20 cellular contexts compared by ENCODE assay signal in the genomic region with DNA sequence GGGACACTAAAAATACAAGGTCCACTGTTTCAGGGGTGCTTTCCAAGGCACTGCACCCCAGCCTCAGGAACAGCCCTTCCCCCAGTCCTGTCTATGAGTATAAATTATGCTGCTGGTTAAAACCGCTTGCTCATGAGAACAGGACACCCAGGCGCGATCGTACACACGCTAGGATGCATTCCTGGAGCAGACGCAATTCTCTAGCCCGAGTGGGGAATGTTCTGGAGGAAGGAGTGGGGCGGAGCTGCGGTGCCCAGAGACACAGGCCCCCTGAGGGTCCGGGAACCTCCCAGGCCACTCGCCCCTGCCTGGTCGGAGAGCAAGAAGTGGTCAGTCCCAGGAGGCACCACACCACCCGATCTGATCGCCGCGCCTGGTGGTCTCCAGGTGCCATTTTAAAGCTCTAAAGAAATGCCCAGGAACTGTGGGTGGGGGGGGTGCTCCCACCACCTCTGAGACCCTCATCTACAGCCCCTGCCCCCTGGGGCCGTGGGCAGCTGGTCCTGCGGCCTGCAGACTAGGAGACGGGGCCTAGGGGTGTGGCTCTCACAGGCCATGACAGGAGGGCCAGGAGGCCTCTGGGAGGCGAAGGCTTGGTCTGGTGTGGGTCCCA. TPM values are rescaled to one million over a fixed set of nuclear protein-coding genes. Genes with fewer than 3 reads are reported as not detected.
DNase-seq lines count a peak whose midpoint lies in the region; ATAC-seq and TF ChIP-seq lines count a peak whose summit lies in the region.
"Had no signal": no experiment of that assay in that cellular context is flagged by ENCODE, and none has a peak within 500 bp of the region (broad histone marks: within the 10 kb centered on the region; RNA-seq: fewer than 3 reads in every experiment).

No MANE protein-coding gene starts in this region.

- H3K27me3 ChIP-seq in BJ (ENCODE audit: control insufficient read depth, insufficient read depth, low read length), result no peaks in the 10 kb centered on the region
- H3K27me3 ChIP-seq in psoas muscle (ENCODE audit: insufficient read depth in 3 of 3, low read length in 2 of 3), result no peaks in the 10 kb centered on the region
- no peaks in the 10 kb centered on the region for H3K27me3 ChIP-seq in aorta (ENCODE audit: control insufficient read depth in 1 of 2, insufficient read depth in 2 of 2, low read length in 1 of 2)
- H3K27me3 ChIP-seq: upper lobe of right lung had no signal

- no peak overlapping the region for H3K4me3 Mint-ChIP-seq in activated T-cell treated with anti-CD3 and anti-CD28 coated beads, Interleukin-2, amount 50 U/mL, for 4 hours
- H3K4me3 Mint-ChIP-seq: activated CD8-positive, alpha-beta memory T cell treated with anti-CD3 and anti-CD28 coated beads, Interleukin-2, amount 10 ng/mL, durations not matched to agents 7 days and 5 days; CD4-positive, alpha-beta memory T cell; natural killer cell treated with Interleukin-12 subunit alpha and Interleukin-12 subunit beta and Interleukin-15 and Interleukin-18, amount 100 ng/mL, for 72 hours had no signal

- H3K4me3 ChIP-seq in BJ (ENCODE audit: low read depth, low read length), result no peak overlapping the region
- no peak overlapping the region for H3K4me3 ChIP-seq in NB4 (ENCODE audit: low read depth, low read length)
- no peak overlapping the region for H3K4me3 ChIP-seq in psoas muscle
- no peak overlapping the region for H3K4me3 ChIP-seq in aorta (ENCODE audit: low read length in 2 of 2)
- H3K4me3 ChIP-seq: K562 had no signal

- ATAC-seq in psoas muscle (peak in 3 of 4 donors; percentile 37 to 69 (median 60)), aorta (ENCODE audit: low FRiP score) (no peak)
- ATAC-seq in activated T-cell treated with anti-CD3 and anti-CD28 coated beads, Interleukin-2, amount 50 U/mL, for 4 hours, result no peak
- ATAC-seq: activated CD8-positive, alpha-beta memory T cell treated with anti-CD3 and anti-CD28 coated beads, Interleukin-2, amount 10 ng/mL, durations not matched to agents 7 days and 5 days; HCT116; K562; natural killer cell treated with Interleukin-12 subunit alpha and Interleukin-12 subunit beta and Interleukin-15 and Interleukin-18, amount 100 ng/mL, for 72 hours had no signal

- H3K36me3 ChIP-seq in BJ (ENCODE audit: control insufficient read depth, insufficient read depth, low read length), result 0 out of 2 replicates have a peak, but pooled peaks cover 2% of the 10 kb centered on the region
- H3K36me3 ChIP-seq in psoas muscle (ENCODE audit: insufficient read depth in 1 of 2, low read depth in 1 of 2), result no peaks in the 10 kb centered on the region
- no peaks in the 10 kb centered on the region for H3K36me3 ChIP-seq in aorta (ENCODE audit: control insufficient read depth in 1 of 2, insufficient read depth in 2 of 2, low read length in 1 of 2)
- H3K36me3 ChIP-seq: lower lobe of right lung, upper lobe of right lung had no signal

- no peaks in the 10 kb centered on the region for H3K4me1 ChIP-seq in psoas muscle
- H3K4me1 ChIP-seq in aorta (ENCODE audit: control insufficient read depth in 1 of 2, insufficient read depth in 2 of 2, low read length in 2 of 2), result no peaks in the 10 kb centered on the region

- TF ChIP-seq CTCF in BJ (IDR thresholded peaks at IDR 0.05; ENCODE audit: insufficient read depth, low read depth, low read length), result no peak
- TF ChIP-seq CTCF in NB4 (IDR thresholded peaks at IDR 0.05; ENCODE audit: low read depth, low read length), result no peak
- TF ChIP-seq CTCF in psoas muscle (IDR thresholded peaks at IDR 0.05), result no peak

- no peaks in the 10 kb centered on the region for H3K27me3 Mint-ChIP-seq in activated T-cell treated with anti-CD3 and anti-CD28 coated beads, Interleukin-2, amount 50 U/mL, for 4 hours (ENCODE audit: low read depth)
- H3K27me3 Mint-ChIP-seq: activated CD8-positive, alpha-beta memory T cell treated with anti-CD3 and anti-CD28 coated beads, Interleukin-2, amount 10 ng/mL, durations not matched to agents 7 days and 5 days; CD4-positive, alpha-beta memory T cell; natural killer cell treated with Interleukin-12 subunit alpha and Interleukin-12 subunit beta and Interleukin-15 and Interleukin-18, amount 100 ng/mL, for 72 hours had no signal

- 82 to 86% (median 83%) methylated on average over 20 of the region's 20 CpGs for WGBS in psoas muscle, 3 donors
- WGBS in aorta, 2 donors, result 90% methylated on average over 20 of the region's 20 CpGs

- DNase-seq in BJ (ENCODE audit: low read depth), result peak; percentile 46
- DNase-seq in NB4 (ENCODE audit: low read depth), result peak; percentile 14
- peak; percentile 78 for DNase-seq in fibroblast of gingiva (ENCODE audit: low read depth)
- no peak for DNase-seq in psoas muscle
- DNase-seq in NK-92 (lab: John Stamatoyannopoulos, UW; ENCODE audit: unreplicated experiment), result no peak
- DNase-seq in activated T-cell treated with anti-CD3 and anti-CD28 coated beads, Interleukin-2, amount 50 U/mL, for 4 hours, result no peak
- DNase-seq in aorta, result no peak
- DNase-seq: activated CD8-positive, alpha-beta memory T cell treated with anti-CD3 and anti-CD28 coated beads, Interleukin-2, amount 10 ng/mL, durations not matched to agents 7 days and 5 days; CD4-positive, alpha-beta memory T cell; DND-41; effector CD4-positive, alpha-beta T cell; lower lobe of right lung; NCI-H1417 treated with DMSO at 0.1 percent for 48 hours; NCI-H510A; stimulated activated CD4-positive, alpha-beta T cell treated with anti-CD3 and anti-CD28 coated beads, Interleukin-4, amount 100 ng/mL, for 4 hours; SW 1271; upper lobe of right lung had no signal

- no peak for TF ChIP-seq POLR2A in NB4 (IDR thresholded peaks at IDR 0.05; ENCODE audit: extremely low read depth, insufficient read length)

- H3K27ac ChIP-seq in psoas muscle (no peak overlapping the region), aorta (ENCODE audit: low read depth in 1 of 2, low read length in 2 of 2) (no peak overlapping the region)
- H3K27ac ChIP-seq: lower lobe of right lung, upper lobe of right lung had no signal

- POLR2A ChIA-PET in BJ (lab: Charles Lee), result no interaction called here

- intact Hi-C loops in psoas muscle (cut with DNase I) (no loop called here), aorta (cut with DNase I) (no loop called here)

- H3K9me3 ChIP-seq in psoas muscle (no peaks in the 10 kb centered on the region), aorta (ENCODE audit: control insufficient read depth, low read length) (no peaks in the 10 kb centered on the region)
- H3K9me3 ChIP-seq: lower lobe of right lung, upper lobe of right lung had no signal

- H3K36me3 Mint-ChIP-seq in activated T-cell treated with anti-CD3 and anti-CD28 coated beads, Interleukin-2, amount 50 U/mL, for 4 hours (ENCODE audit: insufficient read depth), result no peaks in the 10 kb centered on the region
- H3K36me3 Mint-ChIP-seq: activated CD8-positive, alpha-beta memory T cell treated with anti-CD3 and anti-CD28 coated beads, Interleukin-2, amount 10 ng/mL, durations not matched to agents 7 days and 5 days; CD4-positive, alpha-beta memory T cell; natural killer cell treated with Interleukin-12 subunit alpha and Interleukin-12 subunit beta and Interleukin-15 and Interleukin-18, amount 100 ng/mL, for 72 hours had no signal

- H3K4me1 Mint-ChIP-seq in activated T-cell treated with anti-CD3 and anti-CD28 coated beads, Interleukin-2, amount 50 U/mL, for 4 hours (ENCODE audit: low read depth), result peaks cover 2% of the 10 kb centered on the region
- H3K4me1 Mint-ChIP-seq: CD4-positive, alpha-beta memory T cell had no signal

- H3K9me3 Mint-ChIP-seq in activated T-cell treated with anti-CD3 and anti-CD28 coated beads, Interleukin-2, amount 50 U/mL, for 4 hours, result no peaks in the 10 kb centered on the region
- H3K9me3 Mint-ChIP-seq: CD4-positive, alpha-beta memory T cell; natural killer cell treated with Interleukin-12 subunit alpha and Interleukin-12 subunit beta and Interleukin-15 and Interleukin-18, amount 100 ng/mL, for 72 hours had no signal

- CTCF ChIA-PET in BJ (lab: Yijun Ruan, JAX), result interaction anchor here (0.6 to 1.0 kb wide), 3 partner anchors 200 to 273 kb away, joined by 3 read pairs; no protein-coding TSS in a partner anchor

RNA-seq across cellular contexts. Expression of gene FBXL18, which starts 34.4 kb away (rescaled TPM):
- 3.6 and 6.3 TPM in 2 replicates for polyA plus RNA-seq in BJ (2011; rRNA removed)
- 4.8 and 5.7 TPM in 2 replicates for polyA minus RNA-seq in BJ (2011; rRNA and poly(A)+ RNA removed)
- total RNA-seq in psoas muscle, result 1 to 10 TPM; 4.0 to 9.8 (median 7.8) TPM
- polyA plus RNA-seq in psoas muscle, result 10 to 100 TPM in 1 of 3 donors, 1 to 10 TPM in 2; 1.7 to 10.6 (median 2.1) TPM
- total RNA-seq in activated T-cell treated with anti-CD3 and anti-CD28 coated beads, Interleukin-2, amount 50 U/mL, for 4 hours, result 10 to 100 TPM; 11.9 to 13.1 (median 12.8) TPM
- total RNA-seq in aorta, result 1 to 10 TPM; 8.4 to 9.1 TPM
- 1 to 10 TPM in 1 of 2 donors, under 1 TPM in 1; 0.88 to 2.1 TPM for polyA plus RNA-seq in aorta

RNA-seq across cellular contexts. Expression of gene ACTB, which starts 51.2 kb away (rescaled TPM):
- 2,752 and 4,471 TPM in 2 replicates for polyA plus RNA-seq in BJ (2011; rRNA removed)
- 6,075 and 10,455 TPM in 2 replicates for polyA minus RNA-seq in BJ (2011; rRNA and poly(A)+ RNA removed)
- total RNA-seq in psoas muscle, result 100 to 1,000 TPM; 351 to 761 (median 602) TPM
- 1,000 to 10,000 TPM in 1 of 3 donors, 100 to 1,000 TPM in 2; 223 to 1,482 (median 332) TPM for polyA plus RNA-seq in psoas muscle
- total RNA-seq in activated T-cell treated with anti-CD3 and anti-CD28 coated beads, Interleukin-2, amount 50 U/mL, for 4 hours, result 1,000 to 10,000 TPM; 6,778 to 7,684 (median 6,905) TPM
- over 10,000 TPM in 1 of 2 donors, 1,000 to 10,000 TPM in 1; 5,439 to 10,306 TPM for total RNA-seq in aorta
- polyA plus RNA-seq in aorta, result 1,000 to 10,000 TPM; 3,959 to 4,109 TPM

RNA-seq across cellular contexts. Expression of gene TNRC18, which starts 55.6 kb away (rescaled TPM):
- 18.1 and 20.1 TPM in 2 replicates for polyA plus RNA-seq in BJ (2011; rRNA removed)
- polyA minus RNA-seq in BJ (2011; rRNA and poly(A)+ RNA removed), result 33.3 and 39.5 TPM in 2 replicates
- 10 to 100 TPM; 18.5 to 27.9 (median 23.8) TPM for total RNA-seq in psoas muscle
- polyA plus RNA-seq in psoas muscle, result 10 to 100 TPM in 1 of 3 donors, 1 to 10 TPM in 2; 5.9 to 15.8 (median 7.3) TPM
- total RNA-seq in activated T-cell treated with anti-CD3 and anti-CD28 coated beads, Interleukin-2, amount 50 U/mL, for 4 hours, result 10 to 100 TPM; 45.4 to 55.2 (median 48.4) TPM
- 100 to 1,000 TPM; 108 to 132 TPM for total RNA-seq in aorta
- 10 to 100 TPM; 41.8 to 48.4 TPM for polyA plus RNA-seq in aorta

Comparison
In these comparisons a context has a peak if more than half of its experiments do, and no peak if none do; other contexts are left out.
1. DNase-seq: peak in BJ (single experiment), NB4 (single experiment) and fibroblast of gingiva (single experiment); none in psoas muscle (0 of 2), NK-92 (single experiment), activated T-cell treated with anti-CD3 and anti-CD28 coated beads, Interleukin-2, amount 50 U/mL, for 4 hours (single experiment) and aorta (0 of 2).
2. ATAC-seq: peak in psoas muscle (3 of 4); none in activated T-cell treated with anti-CD3 and anti-CD28 coated beads, Interleukin-2, amount 50 U/mL, for 4 hours (0 of 2) and aorta (single experiment).
3. RNA of gene ACTB, which starts 51.2 kb away (total RNA-seq): 5,439 to 10,306 TPM in aorta and 6,778 to 7,684 TPM in activated T-cell treated with anti-CD3 and anti-CD28 coated beads, Interleukin-2, amount 50 U/mL, for 4 hours; 351 to 761 TPM in psoas muscle; every median in the first group is over 4 times any median in the second.